ENCODE assay signal across 8 cellular contexts in genomic region chr1:204495078-204495753, GRCh38. TPM values are rescaled to one million over a fixed set of nuclear protein-coding genes. Genes with fewer than 3 reads are reported as not detected.
DNase-seq lines count a peak whose midpoint lies in the region; ATAC-seq, FAIRE-seq and TF ChIP-seq lines count a peak whose summit lies in the region.

No MANE protein-coding gene starts in this region.

- H3K9me3 Mint-ChIP-seq in activated naive CD4-positive, alpha-beta T cell treated with anti-CD3 and anti-CD28 coated beads for 36 hours = no peaks in the 10 kb centered on the region
- no peaks in the 10 kb centered on the region for H3K9me3 Mint-ChIP-seq in T-cell

- peak overlapping the region; percentile 97 to 98 for H3K27ac ChIP-seq in small intestine (ENCODE audit: low read depth in 1 of 2, low read length in 1 of 2)

- no peak for FAIRE-seq in small intestine (lab: Jason Lieb, UNC)

- H3K9me3 ChIP-seq in small intestine (ENCODE audit: control insufficient read depth, low read depth) = no peaks in the 10 kb centered on the region

- H3K4me3 ChIP-seq in foreskin fibroblast (ENCODE audit: low read depth in 1 of 2, low read length in 2 of 2) = peak overlapping the region; percentile 83 to 91
- peak overlapping the region; percentile 75 to 80 for H3K4me3 ChIP-seq in small intestine (ENCODE audit: low read depth in 1 of 2, low read length in 2 of 2)

- no peaks in the 10 kb centered on the region for H3K27me3 Mint-ChIP-seq in activated naive CD4-positive, alpha-beta T cell treated with anti-CD3 and anti-CD28 coated beads for 36 hours (ENCODE audit: low read depth)
- no peaks in the 10 kb centered on the region for H3K27me3 Mint-ChIP-seq in T-cell

- H3K4me1 ChIP-seq in small intestine (ENCODE audit: control insufficient read depth in 2 of 2, insufficient read depth in 1 of 2, low read depth in 1 of 2, low read length in 1 of 2) = peaks cover 0 to 4% of the 10 kb centered on the region in 2 donors

- no peak for TF ChIP-seq CTCF in foreskin fibroblast (IDR thresholded peaks at IDR 0.05; ENCODE audit: low read depth, low read length)

- intact Hi-C loops in activated naive CD4-positive, alpha-beta T cell treated with anti-CD3 and anti-CD28 coated beads for 36 hours (cut with micrococcal nuclease) = loop anchor here (1.0 to 2.0 kb wide), 4 partner anchors 8 to 64 kb away; partner anchors contain the start of gene MDM4

- POLR2A ChIA-PET in T-cell (lab: Charles Lee) = interaction anchor here (0.5 to 1.4 kb wide), 7 partner anchors 8 to 57 kb away, joined by 3 to 5 read pairs (median 4); partner anchors contain the start of gene MDM4 (in 1 of the 2)

- H3K36me3 Mint-ChIP-seq in activated naive CD4-positive, alpha-beta T cell treated with anti-CD3 and anti-CD28 coated beads for 36 hours (ENCODE audit: low read depth) = peaks cover 8% of the 10 kb centered on the region
- H3K36me3 Mint-ChIP-seq in T-cell = peaks cover 6% of the 10 kb centered on the region

- no peak for DNase-seq in activated naive CD4-positive, alpha-beta T cell treated with anti-CD3 and anti-CD28 coated beads for 36 hours
- no peak for DNase-seq in activated naive CD4-positive, alpha-beta T cell (lab: John Stamatoyannopoulos, UW)
- DNase-seq in T-cell (peak in 10 of 34 experiments; percentile 18 to 41 (median 28)), foreskin fibroblast (peak in 1 of 2 donors; percentile 20), small intestine (no peak), activated gamma-delta T cell (lab: John Stamatoyannopoulos, UW) (no peak), NCI-H510A treated with DMSO at 0.1 percent for 48 hours (lab: John Stamatoyannopoulos, UW) (no peak)

- peaks cover 52% of the 10 kb centered on the region for H3K4me1 Mint-ChIP-seq in activated naive CD4-positive, alpha-beta T cell treated with anti-CD3 and anti-CD28 coated beads for 36 hours (ENCODE audit: low read depth)
- H3K4me1 Mint-ChIP-seq in T-cell = peaks cover 47 to 72% (median 59%) of the 10 kb centered on the region in 3 donors

- peak overlapping the region; percentile 94 for H3K27ac Mint-ChIP-seq in activated naive CD4-positive, alpha-beta T cell treated with anti-CD3 and anti-CD28 coated beads for 36 hours
- H3K27ac Mint-ChIP-seq in T-cell = peak overlapping the region; percentile 90 to 96

- CTCF ChIA-PET in activated naive CD4-positive, alpha-beta T cell treated with anti-CD3 and anti-CD28 coated beads for 36 hours (lab: Charles Lee) = interaction anchor here (1.1 to 19.2 kb wide), 7 partner anchors 8 to 312 kb away, joined by 3 to 859 read pairs (median 8); no protein-coding TSS in a partner anchor
- CTCF ChIA-PET in T-cell (lab: Charles Lee) = interaction anchor here (0.6 to 3.0 kb wide), 10 partner anchors 8 to 312 kb away, joined by 3 to 23 read pairs (median 6); partner anchors contain the start of gene MDM4 (in 1 of the 2)

- no peaks in the 10 kb centered on the region for H3K36me3 ChIP-seq in small intestine (ENCODE audit: control insufficient read depth in 2 of 2, insufficient read depth in 2 of 2, low read length in 2 of 2)

- ATAC-seq in HG03025 (IDR thresholded peaks at IDR 0.05; ENCODE audit: low FRiP score, unreplicated experiment) (peak; percentile 20), T-cell (replicated peaks in 1 of 4) (peak; percentile 36 to 63 (median 38))

- 1 to 3% (median 3%) methylated on average over 17 of the region's 17 CpGs for WGBS in small intestine, 3 donors

- peak overlapping the region; percentile 90 for H3K4me3 Mint-ChIP-seq in activated naive CD4-positive, alpha-beta T cell treated with anti-CD3 and anti-CD28 coated beads for 36 hours
- H3K4me3 Mint-ChIP-seq in T-cell = peak overlapping the region; percentile 89 to 95 (median 89)

- no peaks in the 10 kb centered on the region for H3K27me3 ChIP-seq in small intestine (ENCODE audit: control insufficient read depth in 2 of 2, insufficient read depth in 2 of 2, low read length in 2 of 2)

RNA-seq across cellular contexts. Expression of gene PIK3C2B, which starts 0.6 kb away (rescaled TPM):
- 10 to 100 TPM; 61.0 to 65.4 TPM for total RNA-seq in activated naive CD4-positive, alpha-beta T cell treated with anti-CD3 and anti-CD28 coated beads for 36 hours
- 10 to 100 TPM; 33.4 to 44.1 (median 36.0) TPM for total RNA-seq in T-cell
- 10 to 100 TPM in 2 of 3 donors, 1 to 10 TPM in 1; 8.1 to 23.7 (median 11.2) TPM for polyA plus RNA-seq in small intestine

RNA-seq across cellular contexts. Expression of gene MDM4, which starts 21.0 kb away (rescaled TPM):
- total RNA-seq in activated naive CD4-positive, alpha-beta T cell treated with anti-CD3 and anti-CD28 coated beads for 36 hours = 100 to 1,000 TPM; 109 TPM
- 100 to 1,000 TPM; 168 to 288 (median 183) TPM for total RNA-seq in T-cell
- 1 to 10 TPM; 4.1 to 7.2 (median 6.0) TPM for polyA plus RNA-seq in small intestine
